In the genomic region with DNA sequence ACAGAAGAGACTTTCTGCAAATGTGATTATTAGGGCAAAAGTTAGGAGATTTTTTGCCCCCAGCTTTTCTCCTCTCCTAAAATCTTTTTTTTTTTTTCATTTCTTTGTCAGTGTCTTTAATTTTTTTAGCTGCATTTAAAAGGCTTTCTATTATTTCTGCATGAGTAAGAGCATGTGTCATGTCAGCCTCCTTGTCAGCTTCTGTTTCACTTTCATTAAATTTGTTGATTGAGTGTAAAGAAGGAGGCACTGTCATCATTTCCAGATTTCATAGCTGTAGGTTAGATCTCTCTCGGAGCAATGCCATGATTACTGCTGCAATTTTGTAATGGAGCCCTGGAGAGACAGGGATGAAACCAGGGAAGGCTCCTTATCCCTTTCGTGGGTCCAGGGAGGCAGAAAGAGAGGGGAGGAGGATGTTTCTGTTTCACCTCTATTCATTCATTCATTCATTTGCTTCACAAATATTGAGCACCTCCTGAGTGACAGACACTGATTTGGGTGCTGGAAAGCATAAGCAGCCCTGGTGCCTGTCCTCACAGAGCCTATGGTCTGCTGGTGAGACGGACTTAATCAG, we compare ENCODE assay signal across 10 cellular contexts. TPM values are rescaled to one million over a fixed set of nuclear protein-coding genes. Genes with fewer than 3 reads are reported as not detected.
A peak's percentile ranks its signal among the peaks of the same experiment; 100 is the strongest.
DNase-seq lines count a peak whose midpoint lies in the region; ATAC-seq, FAIRE-seq and TF ChIP-seq lines count a peak whose summit lies in the region.
"Had no signal": no experiment of that assay in that cellular context is flagged by ENCODE, and none has a peak within 500 bp of the region (broad histone marks: within the 10 kb centered on the region; RNA-seq: fewer than 3 reads in every experiment).

No MANE protein-coding gene starts in this region.

- in situ Hi-C loops in ACHN (cut with HindIII; ENCODE audit: low pct_ligation_motif_present, low pct_unique_long_range_greater_than_20kb, low sequenced_read_pairs): no loop called here

- no peak overlapping the region for H3K9ac ChIP-seq in H1 (replicated peaks in 1 of 4; ENCODE audit: extremely low read depth in 1 of 4, low read depth in 3 of 4, low read length in 3 of 4)

- TF ChIP-seq POLR2A in H1 (IDR thresholded peaks at IDR 0.05; ENCODE audit: control extremely low read depth in 1 of 2, low read depth in 2 of 2, low read length in 2 of 2): no peak

- no peak for TF ChIP-seq EP300 in H1 (IDR thresholded peaks at IDR 0.05; ENCODE audit: borderline replicate concordance in 1 of 2, low read depth in 2 of 2, low read length in 2 of 2)

- H2AFZ ChIP-seq in H1 (ENCODE audit: low read length): peak overlapping the region; percentile 34; the same call in 1 of the 2 replicates

- no peaks in the 10 kb centered on the region for H3K79me2 ChIP-seq in H1 (ENCODE audit: control insufficient read depth in 1 of 2, insufficient read depth in 2 of 2, low read length in 2 of 2)

- peaks cover 0 to 1% (median 0%) of the 10 kb centered on the region in 4 experiments; a peak in 1 of 7 replicates for H3K27me3 ChIP-seq in H1 (replicated peaks in 1 of 4; ENCODE audit: control insufficient read depth in 3 of 4, extremely low read depth in 1 of 4, insufficient read depth in 3 of 4, low read length in 3 of 4)

- DNase-seq in H1 (ENCODE audit: low read depth in 1 of 2, low spot score in 2 of 2) (no peak), ACHN (no peak), left cardiac atrium (no peak), NOMO-1 (lab: John Stamatoyannopoulos, UW; ENCODE audit: unreplicated experiment in 2 of 2) (no peak), 8988T (no peak)

- no peak overlapping the region for H3K56ac ChIP-seq in H1 (replicated peaks; ENCODE audit: insufficient read length, low read depth, low read length)

- H4K20me1 ChIP-seq in H1 (replicated peaks in 1 of 2; ENCODE audit: control insufficient read depth in 1 of 2, insufficient read depth in 2 of 2, low read length in 2 of 2): no peaks in the 10 kb centered on the region

- no peak overlapping the region for H2BK20ac ChIP-seq in H1 (ENCODE audit: low read length)

- no peak overlapping the region for H2BK12ac ChIP-seq in H1 (ENCODE audit: low read depth, low read length)

- H3K4me2 ChIP-seq in H1 (ENCODE audit: insufficient read depth in 1 of 2, low read depth in 2 of 2, low read length in 2 of 2): no peak overlapping the region

- no peak overlapping the region for H2BK120ac ChIP-seq in H1 (replicated peaks; ENCODE audit: low read depth, low read length)

- H3K23me2 ChIP-seq in H1 (ENCODE audit: low read depth, low read length): no peaks in the 10 kb centered on the region

- H3K79me1 ChIP-seq in H1 (ENCODE audit: low read depth, low read length): no peaks in the 10 kb centered on the region

- CTCF ChIA-PET in H1 (lab: Charles Lee; ENCODE audit: partially characterized antibody): interaction anchor here (0.6 to 1.0 kb wide), 5 partner anchors 12 to 658 kb away, joined by 3 to 6 read pairs (median 3); no protein-coding TSS in a partner anchor

- POLR2A ChIA-PET in H1 (lab: Charles Lee; ENCODE audit: partially characterized antibody): interaction anchor here (0.8 to 3.6 kb wide), 2 partner anchors 12 to 70 kb away, joined by 3 to 21 read pairs; no protein-coding TSS in a partner anchor

- no peak overlapping the region for H3K18ac ChIP-seq in H1 (ENCODE audit: extremely low read depth, low read length)

- H3K4ac ChIP-seq in H1 (replicated peaks; ENCODE audit: insufficient read length, low read depth, low read length): no peak overlapping the region

- ATAC-seq in GM18498 (IDR thresholded peaks at IDR 0.05; ENCODE audit: unreplicated experiment) (peak; percentile 94), GM21390 (IDR thresholded peaks at IDR 0.05; ENCODE audit: unreplicated experiment) (peak; percentile 97), HG03457 (IDR thresholded peaks at IDR 0.05; ENCODE audit: unreplicated experiment) (peak; percentile 67), left cardiac atrium (no peak)
- ATAC-seq: Panc1 had no signal

- no peak overlapping the region for H2BK15ac ChIP-seq in H1 (ENCODE audit: low read length)

- no peak overlapping the region for H3K27ac ChIP-seq in H1 (ENCODE audit: low read depth, low read length)

- H3K23ac ChIP-seq in H1 (ENCODE audit: insufficient read length): no peak overlapping the region

- TF ChIP-seq RAD21 in H1 (IDR thresholded peaks at IDR 0.05 in 1 of 2, conservative IDR thresholded peaks at IDR 0.05 in 1 of 2; ENCODE audit: low read depth in 2 of 2, low read length in 2 of 2): no peak

- H2BK5ac ChIP-seq in H1 (ENCODE audit: low read depth, low read length): no peak overlapping the region

- no peaks in the 10 kb centered on the region for H3K9me3 ChIP-seq in H1 (ENCODE audit: insufficient read depth in 2 of 2, low read depth in 1 of 2, low read length in 1 of 2)

- H4K8ac ChIP-seq in H1 (ENCODE audit: extremely low read depth, insufficient read depth, low read length): no peak overlapping the region

- H2AK5ac ChIP-seq in H1 (ENCODE audit: low read depth, low read length): no peak overlapping the region

- intact Hi-C loops in left cardiac atrium (cut with DNase I): loop anchor here in 1 of 2 donors (10.0 kb wide), 1 partner anchor 352 kb away; no protein-coding TSS in a partner anchor

- no peak overlapping the region for H3K14ac ChIP-seq in H1 (ENCODE audit: insufficient read length)

- H3K36me3 ChIP-seq in H1 (ENCODE audit: control insufficient read depth in 2 of 4, insufficient read depth in 4 of 4, low read length in 3 of 4): no peaks in the 10 kb centered on the region

- no peak overlapping the region for H4K5ac ChIP-seq in H1 (ENCODE audit: insufficient read length, low read depth, low read length)

- no peak for FAIRE-seq in H1 (lab: Jason Lieb, UNC)

- H3K4me3 ChIP-seq in H1 (ENCODE audit: extremely low read depth in 1 of 4, insufficient read depth in 2 of 4, low read depth in 3 of 4, low read length in 4 of 4): no peak overlapping the region
- H3K4me3 ChIP-seq: lung had no signal

- H4K91ac ChIP-seq in H1 (replicated peaks; ENCODE audit: insufficient read length, low read length): no peak overlapping the region

- no peak for TF ChIP-seq CTCF in H1 (IDR thresholded peaks at IDR 0.05; ENCODE audit: control extremely low read depth in 1 of 3, insufficient read depth in 1 of 3, low read depth in 1 of 3, low read length in 3 of 3)

- no peaks in the 10 kb centered on the region; a peak in 2 of 7 replicates for H3K4me1 ChIP-seq in H1 (replicated peaks in 1 of 4; ENCODE audit: control insufficient read depth in 3 of 4, insufficient read depth in 4 of 4, low read length in 3 of 4)

- WGBS in H1 (ENCODE audit: extremely low coverage in 1 of 2, insufficient coverage in 1 of 2, insufficient read length in 1 of 2, insufficient replicate concordance in 2 of 2, low coverage in 1 of 2, low lambda C conversion rate in 2 of 2, missing lambda C conversion rate in 1 of 2), 2 experiments: 76% methylated on average over 3 of the region's 3 CpGs; no CpG with 5 or more reads in 1 of the 2 experiments

TF ChIP-seq in H1, 55 proteins besides CTCF, POLR2A, EP300 and RAD21:
- no peak for TF ChIP-seq BACH1 (IDR thresholded peaks at IDR 0.05; ENCODE audit: low read length)
- no peak for TF ChIP-seq SP1 (IDR thresholded peaks at IDR 0.05; ENCODE audit: low read depth, low read length)
- TF ChIP-seq, protein P1, sequence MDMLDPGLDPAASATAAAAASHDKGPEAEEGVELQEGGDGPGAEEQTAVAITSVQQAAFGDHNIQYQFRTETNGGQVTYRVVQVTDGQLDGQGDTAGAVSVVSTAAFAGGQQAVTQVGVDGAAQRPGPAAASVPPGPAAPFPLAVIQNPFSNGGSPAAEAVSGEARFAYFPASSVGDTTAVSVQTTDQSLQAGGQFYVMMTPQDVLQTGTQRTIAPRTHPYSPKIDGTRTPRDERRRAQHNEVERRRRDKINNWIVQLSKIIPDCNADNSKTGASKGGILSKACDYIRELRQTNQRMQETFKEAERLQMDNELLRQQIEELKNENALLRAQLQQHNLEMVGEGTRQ (IDR thresholded peaks at IDR 0.05; ENCODE audit: low read length): no peak
- no peak for TF ChIP-seq SUZ12 (IDR thresholded peaks at IDR 0.05; ENCODE audit: low read length)
- no peak for TF ChIP-seq TBP (IDR thresholded peaks at IDR 0.05; ENCODE audit: low read depth, low read length)
- TF ChIP-seq CBX5 (IDR thresholded peaks at IDR 0.05; ENCODE audit: low read depth, low read length): no peak
- TF ChIP-seq SIX5 (IDR thresholded peaks at IDR 0.05; ENCODE audit: low read depth, low read length): no peak
- no peak for TF ChIP-seq POU5F1 (IDR thresholded peaks at IDR 0.05; ENCODE audit: low read depth, low read length)
- no peak for TF ChIP-seq SP2 (IDR thresholded peaks at IDR 0.05; ENCODE audit: low read length)

RNA-seq across cellular contexts. Expression of a gene that starts 13.3 kb away (rescaled TPM):
- total RNA-seq in H1 (2021; fragmentation: NEBNext Ultra II Directional; extraction: Animal tissue kit (Norgen Biotek cat#: 25700)): 12.7 and 15.6 TPM in 2 replicates
- polyA plus RNA-seq in H1 (2011; rRNA removed): 4.8 and 6.0 TPM in 2 replicates
- polyA plus RNA-seq in H1 (2011; cell fraction: cytosol; rRNA removed): 6.7 TPM
- 12.3 TPM for polyA plus RNA-seq in H1 (2011; cell fraction: nucleus; rRNA removed)
- 9.0 to 10.5 TPM (median 10.5 TPM) in 4 replicates for polyA plus RNA-seq in H1 (2012, experiment 1 of 2)
- 1.3 TPM for polyA plus RNA-seq in H1 (2012, experiment 2 of 2)
- polyA plus RNA-seq in H1 (2013, experiment 1 of 2): 8.1 TPM
- 8.7 TPM for polyA plus RNA-seq in H1 (2013, experiment 2 of 2)
- polyA minus RNA-seq in H1 (2011; rRNA and poly(A)+ RNA removed): 14.5 and 14.8 TPM in 2 replicates
- polyA minus RNA-seq in H1 (2011; cell fraction: cytosol; rRNA and poly(A)+ RNA removed): 14.5 TPM
- 58.9 TPM for polyA minus RNA-seq in H1 (2011; cell fraction: nucleus; rRNA and poly(A)+ RNA removed)
- total RNA-seq in left cardiac atrium: 10 to 100 TPM; 22.4 to 24.4 TPM

Comparison
In these comparisons a context has a peak if more than half of its experiments do, and no peak if none do; other contexts are left out.
1. ATAC-seq: peak in GM18498 (single experiment), GM21390 (single experiment) and HG03457 (single experiment); none in left cardiac atrium (0 of 2).